In the genomic region with DNA sequence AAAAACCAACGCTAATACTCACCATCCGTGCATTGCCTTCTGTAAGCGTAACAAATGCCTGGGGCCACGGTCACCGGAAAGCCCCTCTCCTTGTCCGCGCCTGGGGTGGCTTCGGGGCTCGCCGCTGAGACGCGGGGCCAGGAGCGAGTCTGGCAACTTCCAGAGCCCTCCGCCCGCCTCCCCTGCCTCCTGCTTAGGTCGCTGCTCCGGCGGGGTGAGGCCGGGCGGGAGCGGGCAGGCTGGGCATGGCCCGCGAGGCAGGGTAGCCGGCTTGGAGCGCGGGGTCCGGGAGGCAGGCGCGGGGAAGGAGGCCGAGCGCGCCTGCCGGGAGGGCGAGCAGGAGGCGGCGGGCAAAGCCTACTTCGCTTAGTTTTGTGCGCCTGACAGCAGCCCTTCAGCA, we compare ENCODE assay signal across 23 cellular contexts. TPM values are rescaled to one million over a fixed set of nuclear protein-coding genes. Genes with fewer than 3 reads are reported as not detected.
DNase-seq lines count a peak whose midpoint lies in the region; ATAC-seq and TF ChIP-seq lines count a peak whose summit lies in the region.
"Had no signal": no experiment of that assay in that cellular context is flagged by ENCODE, and none has a peak within 500 bp of the region (broad histone marks: within the 10 kb centered on the region; RNA-seq: fewer than 3 reads in every experiment).

No MANE protein-coding gene starts in this region.

- peak overlapping the region; percentile 96 for H4K8ac ChIP-seq in neuronal stem cell (ENCODE audit: low read depth, low read length)

- H2BK120ac ChIP-seq in neuronal stem cell (ENCODE audit: low read depth, low read length), result peak overlapping the region; percentile 94

- no peaks in the 10 kb centered on the region for H3K79me1 ChIP-seq in neuronal stem cell (ENCODE audit: low read depth, low read length)

- H2BK5ac ChIP-seq in neuronal stem cell (ENCODE audit: low read length), result peak overlapping the region; percentile 24

- H3K27ac Mint-ChIP-seq in T-cell, result no peak overlapping the region
- no peak overlapping the region for H3K27ac Mint-ChIP-seq in activated CD8-positive, alpha-beta T cell treated with anti-CD3 and anti-CD28 coated beads, Interleukin-2, amount 10 ng/mL, durations not matched to agents 7 days and 5 days
- H3K27ac Mint-ChIP-seq: activated CD4-positive, alpha-beta T cell treated with anti-CD3 and anti-CD28 coated beads, Interleukin-2, amount 10 ng/mL, durations not matched to agents 7 days and 5 days; activated T-helper 1 cell treated with anti-CD3 and anti-CD28 coated beads, Interleukin-12 subunit alpha, Interleukin-12 subunit beta, Interleukin-2, Interleukin-4 antibody, amounts not matched to agents 30 ng/mL and 10 ng/mL and 1 ng/mL, durations not matched to agents 14 hours and 24 hours and 36 hours had no signal

- H3K9me3 Mint-ChIP-seq in T-cell, result peaks cover 7 to 9% (median 8%) of the 10 kb centered on the region in 3 donors
- H3K9me3 Mint-ChIP-seq in activated CD8-positive, alpha-beta T cell treated with anti-CD3 and anti-CD28 coated beads, Interleukin-2, amount 10 ng/mL, durations not matched to agents 7 days and 5 days (ENCODE audit: insufficient read depth), result peaks cover 10% of the 10 kb centered on the region

- CTCF ChIA-PET in T-cell (lab: Charles Lee), result no interaction called here
- CTCF ChIA-PET in activated CD8-positive, alpha-beta T cell treated with anti-CD3 and anti-CD28 coated beads, Interleukin-2, amount 10 ng/mL, durations not matched to agents 7 days and 5 days (lab: Charles Lee), result no interaction called here

- no peak for TF ChIP-seq CTCF in choroid plexus epithelial cell (conservative IDR thresholded peaks at IDR 0.05; ENCODE audit: low read depth, low read length)

- H3K4me3 ChIP-seq in H7 (ENCODE audit: insufficient read depth, low read depth, low read length) (peak overlapping the region; percentile 7; the same call in 1 of the 2 replicates), choroid plexus epithelial cell (ENCODE audit: low read depth, low read length) (peak overlapping the region; percentile 42), iPS DF 6.9 (ENCODE audit: low read length) (peak overlapping the region; percentile 4; the same call in 1 of the 2 replicates), neuronal stem cell (ENCODE audit: low read length in 2 of 2) (no peak overlapping the region)
- H3K4me3 ChIP-seq: GM12878 had no signal

- H3K27me3 ChIP-seq in H7 (ENCODE audit: control insufficient read depth, insufficient read depth, low read length), result no peaks in the 10 kb centered on the region
- no peaks in the 10 kb centered on the region for H3K27me3 ChIP-seq in iPS DF 6.9 (ENCODE audit: control insufficient read depth, insufficient read depth, low read length)
- no peaks in the 10 kb centered on the region for H3K27me3 ChIP-seq in neuronal stem cell (ENCODE audit: control insufficient read depth in 3 of 3, insufficient read depth in 3 of 3, low read depth in 1 of 3, low read length in 3 of 3)
- H3K27me3 ChIP-seq: dorsolateral prefrontal cortex had no signal

- H3K9ac ChIP-seq in neuronal stem cell (ENCODE audit: low read depth, low read length, poor library complexity), result peak overlapping the region; percentile 63

- ATAC-seq in T-cell (replicated peaks in 1 of 4) (no peak), HG03095 (IDR thresholded peaks at IDR 0.05; ENCODE audit: unreplicated experiment) (no peak)
- no peak for ATAC-seq in activated CD8-positive, alpha-beta T cell treated with anti-CD3 and anti-CD28 coated beads, Interleukin-2, amount 10 ng/mL, durations not matched to agents 7 days and 5 days
- ATAC-seq: GM12878 had no signal

- no peak overlapping the region for H4K91ac ChIP-seq in neuronal stem cell (ENCODE audit: low read depth, low read length, poor library complexity)

- peak overlapping the region; percentile 56 for H2AK5ac ChIP-seq in neuronal stem cell (ENCODE audit: low read depth, low read length)

- H3K27ac ChIP-seq in iPS DF 6.9 (ENCODE audit: low read length), result no peak overlapping the region
- no peak overlapping the region for H3K27ac ChIP-seq in neuronal stem cell (replicated peaks; ENCODE audit: low read length)
- H3K27ac ChIP-seq: dorsolateral prefrontal cortex had no signal

- peak overlapping the region; percentile 97 for H2BK15ac ChIP-seq in neuronal stem cell (ENCODE audit: low read length)

- peak; percentile 87 for DNase-seq in H7
- no peak for DNase-seq in choroid plexus epithelial cell (ENCODE audit: low read depth)
- DNase-seq in iPS DF 6.9 (ENCODE audit: low read depth, low spot score), result no peak
- DNase-seq in neuronal stem cell (ENCODE audit: low spot score), result no peak
- DNase-seq in T-cell, result no peak
- DNase-seq in activated CD8-positive, alpha-beta T cell treated with anti-CD3 and anti-CD28 coated beads, Interleukin-2, amount 10 ng/mL, durations not matched to agents 7 days and 5 days, result no peak
- DNase-seq in NCI-H1048 (lab: John Stamatoyannopoulos, UW), result no peak
- DNase-seq: activated CD4-positive, alpha-beta T cell treated with anti-CD3 and anti-CD28 coated beads, Interleukin-2, amount 10 ng/mL, durations not matched to agents 7 days and 5 days; activated naive CD4-positive, alpha-beta T cell treated with anti-CD3 and anti-CD28 coated beads, Interleukin-2, amount 50 U/mL, for 16 hours; amygdala; Caco-2; DMS79 treated with DMSO at 0.1 percent for 48 hours; foreskin fibroblast; hippocampal formation; NCI-H187; NCI-H69; small intestine; stimulated activated CD4-positive, alpha-beta T cell treated with anti-CD3 and anti-CD28 coated beads, Interleukin-2, amount 100 ng/mL, for 24 hours; T-helper 2 cell had no signal

- H3K27me3 Mint-ChIP-seq in T-cell, result no peaks in the 10 kb centered on the region
- H3K27me3 Mint-ChIP-seq in activated CD8-positive, alpha-beta T cell treated with anti-CD3 and anti-CD28 coated beads, Interleukin-2, amount 10 ng/mL, durations not matched to agents 7 days and 5 days (ENCODE audit: low read depth), result no peaks in the 10 kb centered on the region
- H3K27me3 Mint-ChIP-seq: activated CD4-positive, alpha-beta T cell treated with anti-CD3 and anti-CD28 coated beads, Interleukin-2, amount 10 ng/mL, durations not matched to agents 7 days and 5 days had no signal

- no peaks in the 10 kb centered on the region for H3K36me3 Mint-ChIP-seq in T-cell
- peaks cover 11% of the 10 kb centered on the region for H3K36me3 Mint-ChIP-seq in activated CD8-positive, alpha-beta T cell treated with anti-CD3 and anti-CD28 coated beads, Interleukin-2, amount 10 ng/mL, durations not matched to agents 7 days and 5 days (ENCODE audit: low read depth)

- peak overlapping the region; percentile 90 for H2BK12ac ChIP-seq in neuronal stem cell (ENCODE audit: low read length)

- H3K4me1 ChIP-seq in iPS DF 6.9 (ENCODE audit: control insufficient read depth, insufficient read depth, low read length), result no peaks in the 10 kb centered on the region
- H3K4me1 ChIP-seq in neuronal stem cell (ENCODE audit: control insufficient read depth in 2 of 2, insufficient read depth in 1 of 2, low read depth in 1 of 2, low read length in 2 of 2), result peaks cover 0 to 6% of the 10 kb centered on the region in 2 donors
- H3K4me1 ChIP-seq: Caco-2 had no signal

- peak overlapping the region; percentile 65 for H3K23ac ChIP-seq in neuronal stem cell (ENCODE audit: low read depth, low read length, poor library complexity)

- H3K4me1 Mint-ChIP-seq in T-cell, result peaks cover 0 to 6% (median 4%) of the 10 kb centered on the region in 3 donors
- H3K4me1 Mint-ChIP-seq in activated CD8-positive, alpha-beta T cell treated with anti-CD3 and anti-CD28 coated beads, Interleukin-2, amount 10 ng/mL, durations not matched to agents 7 days and 5 days (ENCODE audit: low read depth), result peaks cover 6% of the 10 kb centered on the region

- POLR2A ChIA-PET in T-cell (lab: Charles Lee), result no interaction called here
- POLR2A ChIA-PET in activated CD8-positive, alpha-beta T cell treated with anti-CD3 and anti-CD28 coated beads, Interleukin-2, amount 10 ng/mL, durations not matched to agents 7 days and 5 days (lab: Charles Lee), result no interaction called here

- no peak overlapping the region for H3K4me3 Mint-ChIP-seq in T-cell
- no peak overlapping the region for H3K4me3 Mint-ChIP-seq in activated CD8-positive, alpha-beta T cell treated with anti-CD3 and anti-CD28 coated beads, Interleukin-2, amount 10 ng/mL, durations not matched to agents 7 days and 5 days
- H3K4me3 Mint-ChIP-seq: activated CD4-positive, alpha-beta T cell treated with anti-CD3 and anti-CD28 coated beads, Interleukin-2, amount 10 ng/mL, durations not matched to agents 7 days and 5 days; activated T-helper 1 cell treated with anti-CD3 and anti-CD28 coated beads, Interleukin-12 subunit alpha, Interleukin-12 subunit beta, Interleukin-2, Interleukin-4 antibody, amounts not matched to agents 30 ng/mL and 10 ng/mL and 1 ng/mL, durations not matched to agents 14 hours and 24 hours and 36 hours had no signal

- H3K9me3 ChIP-seq in iPS DF 6.9 (ENCODE audit: control insufficient read depth, insufficient read depth, low read length) (no peaks in the 10 kb centered on the region), neuronal stem cell (replicated peaks in 1 of 2; ENCODE audit: control insufficient read depth in 2 of 2, insufficient read depth in 1 of 2, low read depth in 1 of 2, low read length in 2 of 2) (peaks cover 5 to 10% of the 10 kb centered on the region in 2 donors)

- peak overlapping the region; percentile 96 for H3K18ac ChIP-seq in neuronal stem cell (ENCODE audit: low read length)

- no peak overlapping the region for H3K4ac ChIP-seq in neuronal stem cell (ENCODE audit: low read length)

- H3K36me3 ChIP-seq in H7 (replicated peaks; ENCODE audit: control insufficient read depth, insufficient read depth, low read length) (no peaks in the 10 kb centered on the region), iPS DF 6.9 (ENCODE audit: control insufficient read depth, insufficient read depth, low read length) (no peaks in the 10 kb centered on the region), neuronal stem cell (replicated peaks in 1 of 2; ENCODE audit: control insufficient read depth in 2 of 2, insufficient read depth in 2 of 2, low read length in 2 of 2) (no peaks in the 10 kb centered on the region)

- peak overlapping the region; percentile 89 for H3K14ac ChIP-seq in neuronal stem cell (ENCODE audit: low read length)

- H2AFZ ChIP-seq in neuronal stem cell (ENCODE audit: low read length), result peak overlapping the region; percentile 75

- H3K4me2 ChIP-seq in neuronal stem cell (ENCODE audit: insufficient read depth, low read length, poor library complexity, severe bottlenecking), result peak overlapping the region; percentile 31

- WGBS in iPS DF 6.9 (ENCODE audit: insufficient coverage, insufficient read length), result no CpG with 5 or more reads among the region's 38 CpGs
- WGBS in neuronal stem cell (ENCODE audit: extremely low coverage in 2 of 2, insufficient read length in 2 of 2, insufficient replicate concordance in 1 of 2), 2 donors, result no CpG with 5 or more reads among the region's 38 CpGs

RNA-seq across cellular contexts. Expression of gene KAT6B, which starts 13.0 kb away (rescaled TPM):
- 5.2 and 11.2 TPM in 2 replicates for total RNA-seq in H7 (2014; rRNA removed; shearing (Covaris generic))
- polyA plus RNA-seq in neuronal stem cell (2013, experiment 1 of 2), result 10.2 TPM
- polyA plus RNA-seq in neuronal stem cell (2013, experiment 2 of 2), result 10.3 TPM
- total RNA-seq in T-cell, result 10 to 100 TPM; 46.2 to 94.4 (median 52.4) TPM
- 10 to 100 TPM; 40.3 to 43.1 TPM for total RNA-seq in activated CD8-positive, alpha-beta T cell treated with anti-CD3 and anti-CD28 coated beads, Interleukin-2, amount 10 ng/mL, durations not matched to agents 7 days and 5 days

Comparison
In these comparisons a context has a peak if more than half of its experiments do, and no peak if none do; other contexts are left out.
1. H3K4me3 ChIP-seq: peak in H7 (single experiment), choroid plexus epithelial cell (single experiment) and iPS DF 6.9 (single experiment); none in neuronal stem cell (0 of 2).